ENCODE assay signal across 8 cellular contexts in the genomic region with DNA sequence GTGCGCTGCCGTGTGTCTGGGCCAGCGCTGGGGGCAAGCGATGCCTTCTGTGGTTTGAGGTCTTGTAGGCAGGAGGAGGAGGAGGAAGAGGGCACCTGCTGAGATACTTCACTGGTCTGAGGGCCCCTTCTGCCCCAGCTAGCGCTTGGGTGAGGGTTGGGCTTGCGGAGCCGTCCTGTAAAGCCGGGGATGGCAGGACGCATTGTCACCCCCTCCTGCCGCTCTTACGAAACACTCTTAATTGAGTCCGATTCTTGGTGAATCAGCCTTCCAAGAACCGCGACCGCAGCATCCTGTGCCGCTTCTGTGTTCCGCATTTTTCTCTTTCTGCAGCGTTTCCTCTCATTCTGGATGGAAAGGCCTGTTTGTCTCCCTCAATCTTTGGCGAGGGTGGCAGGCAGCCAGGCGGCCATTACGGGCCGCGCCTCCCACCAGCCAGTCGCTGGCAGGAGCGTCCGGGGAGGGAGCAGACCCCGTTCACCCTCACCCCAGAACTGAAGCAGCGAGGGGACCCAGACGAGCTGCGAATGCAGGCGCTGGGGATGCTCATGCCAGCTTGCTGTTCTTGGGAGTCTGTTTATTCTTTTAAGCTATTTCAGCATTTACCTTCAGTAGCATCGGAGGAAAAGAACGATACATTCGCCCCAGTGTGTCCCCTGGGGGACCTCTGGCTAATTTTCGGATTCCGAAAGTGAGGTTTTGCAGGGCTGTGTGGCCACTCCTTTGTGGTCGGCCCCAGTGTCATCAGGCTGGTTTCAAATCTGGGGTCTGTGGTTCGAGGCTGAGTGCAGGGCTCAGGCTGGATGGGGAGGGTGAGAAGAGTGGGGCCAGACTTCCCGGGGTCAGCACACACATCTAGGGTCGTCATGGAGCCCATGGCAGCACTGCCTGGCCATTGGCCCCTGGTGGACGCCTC.
DNase-seq lines count a peak whose midpoint lies in the region; ATAC-seq and TF ChIP-seq lines count a peak whose summit lies in the region.

No MANE protein-coding gene starts in this region.

- peak; percentile 85 for ATAC-seq in DND-41 (ENCODE audit: insufficient read depth, low read depth)
- peak; percentile 59 for ATAC-seq in HG02759 (IDR thresholded peaks at IDR 0.05; ENCODE audit: unreplicated experiment)
- ATAC-seq in activated naive CD8-positive, alpha-beta T cell treated with anti-CD3 and anti-CD28 coated beads, Interleukin-2, amount 10 ng/mL, durations not matched to agents 7 days and 5 days (ENCODE audit: low read depth): peak; percentile 80
- peak; percentile 92 for ATAC-seq in sciatic nerve
- no peak for ATAC-seq in GM19328 (IDR thresholded peaks at IDR 0.05; ENCODE audit: unreplicated experiment)

- H2AFZ ChIP-seq in DND-41 (ENCODE audit: low read depth, low read length): 0 out of 2 replicates have a peak overlapping the region, but pooled peaks have one; percentile 46

- DNase-seq in DND-41 (peak; percentile 90), SW 1271 (lab: John Stamatoyannopoulos, UW) (peak; percentile 79 to 89), cardiac septum (ENCODE audit: low spot score) (peak; percentile 94), sciatic nerve (ENCODE audit: low spot score) (peak; percentile 91), vagina (ENCODE audit: extremely low spot score in 2 of 2) (no peak)
- DNase-seq in activated naive CD8-positive, alpha-beta T cell treated with anti-CD3 and anti-CD28 coated beads, Interleukin-2, amount 10 ng/mL, durations not matched to agents 7 days and 5 days: peak; percentile 81

- H3K4me2 ChIP-seq in DND-41 (ENCODE audit: insufficient read depth, low read length): peak overlapping the region; percentile 67

- no peak for TF ChIP-seq CTCF in DND-41 (IDR thresholded peaks at IDR 0.05; ENCODE audit: borderline replicate concordance, extremely low read depth, low read length, poor library complexity, severe bottlenecking)
- no peak for TF ChIP-seq CTCF in vagina (IDR thresholded peaks at IDR 0.05)

- H3K27ac Mint-ChIP-seq in activated naive CD8-positive, alpha-beta T cell treated with anti-CD3 and anti-CD28 coated beads, Interleukin-2, amount 10 ng/mL, durations not matched to agents 7 days and 5 days: peak overlapping the region; percentile 95

- H3K36me3 ChIP-seq in DND-41 (ENCODE audit: insufficient read depth, low read length) (no peaks in the 10 kb centered on the region), vagina (no peaks in the 10 kb centered on the region)

- H4K20me1 ChIP-seq in DND-41 (ENCODE audit: insufficient read depth, low read length): peaks cover 85% of the 10 kb centered on the region

- TF ChIP-seq POLR2A in vagina (IDR thresholded peaks at IDR 0.05): no peak

- H3K27me3 ChIP-seq in DND-41 (ENCODE audit: insufficient read depth, low read length, poor library complexity): no peaks in the 10 kb centered on the region
- no peaks in the 10 kb centered on the region for H3K27me3 ChIP-seq in vagina

- H3K4me3 ChIP-seq in DND-41 (ENCODE audit: low read depth in 1 of 2, low read length in 2 of 2) (peak overlapping the region in 1 of 2 experiments; percentile 51; a peak in 2 of 4 replicates), vagina (peak overlapping the region; percentile 31 to 41)

- H3K9ac ChIP-seq in DND-41 (ENCODE audit: low read depth, low read length): peak overlapping the region; percentile 50

- peaks cover 9% of the 10 kb centered on the region for H3K36me3 Mint-ChIP-seq in activated naive CD8-positive, alpha-beta T cell treated with anti-CD3 and anti-CD28 coated beads, Interleukin-2, amount 10 ng/mL, durations not matched to agents 7 days and 5 days

- no peaks in the 10 kb centered on the region for H3K9me3 Mint-ChIP-seq in activated naive CD8-positive, alpha-beta T cell treated with anti-CD3 and anti-CD28 coated beads, Interleukin-2, amount 10 ng/mL, durations not matched to agents 7 days and 5 days

- H3K9me3 ChIP-seq in DND-41 (ENCODE audit: insufficient read depth, low read length, severe bottlenecking) (no peaks in the 10 kb centered on the region), vagina (no peaks in the 10 kb centered on the region)

- H3K79me2 ChIP-seq in DND-41 (ENCODE audit: insufficient read depth, low read length): peaks cover 65% of the 10 kb centered on the region

- H3K27me3 Mint-ChIP-seq in activated naive CD8-positive, alpha-beta T cell treated with anti-CD3 and anti-CD28 coated beads, Interleukin-2, amount 10 ng/mL, durations not matched to agents 7 days and 5 days: no peaks in the 10 kb centered on the region

- POLR2A ChIA-PET in activated naive CD8-positive, alpha-beta T cell treated with anti-CD3 and anti-CD28 coated beads, Interleukin-2, amount 10 ng/mL, durations not matched to agents 7 days and 5 days (lab: Charles Lee): interaction anchor here (0.6 to 2.7 kb wide), 14 partner anchors 10 to 670 kb away, joined by 3 to 36 read pairs (median 6); partner anchors contain the start of genes FAAP20, MORN1, RER1 and SKI

- H3K4me1 ChIP-seq in DND-41 (ENCODE audit: insufficient read depth, low read length) (peaks cover 43% of the 10 kb centered on the region), vagina (peaks cover 81% of the 10 kb centered on the region)

- H3K27ac ChIP-seq in DND-41 (ENCODE audit: low read length): peak overlapping the region; percentile 83
- peak overlapping the region; percentile 76 for H3K27ac ChIP-seq in vagina

- H3K4me3 Mint-ChIP-seq in activated naive CD8-positive, alpha-beta T cell treated with anti-CD3 and anti-CD28 coated beads, Interleukin-2, amount 10 ng/mL, durations not matched to agents 7 days and 5 days: peak overlapping the region; percentile 81

- intact Hi-C loops in cardiac septum (cut with DNase I) (no loop called here), sciatic nerve (cut with DNase I) (loop anchor here (10.0 kb wide), 1 partner anchor 56 kb away; no protein-coding TSS in a partner anchor), vagina (cut with DNase I) (no loop called here)

- H3K4me1 Mint-ChIP-seq in activated naive CD8-positive, alpha-beta T cell treated with anti-CD3 and anti-CD28 coated beads, Interleukin-2, amount 10 ng/mL, durations not matched to agents 7 days and 5 days: peaks cover 53% of the 10 kb centered on the region

Comparison
In these comparisons a context has a peak if more than half of its experiments do, and no peak if none do; other contexts are left out.
1. DNase-seq: peak in DND-41 (single experiment), SW 1271 (2 of 2), activated naive CD8-positive, alpha-beta T cell treated with anti-CD3 and anti-CD28 coated beads, Interleukin-2, amount 10 ng/mL, durations not matched to agents 7 days and 5 days (single experiment), cardiac septum (single experiment) and sciatic nerve (single experiment); none in vagina (0 of 2).